Comparison of ENCODE assay signal across 34 cellular contexts in genomic region chr2:78864205-78864604, GRCh38.
"Had no signal": no experiment of that assay in that cellular context is flagged by ENCODE, and none has a peak within 500 bp of the region (broad histone marks: within the 10 kb centered on the region; RNA-seq: fewer than 3 reads in every experiment).

No MANE protein-coding gene starts in this region.

- H3K9me3 ChIP-seq: MG63 had no signal

- DNase-seq: Kasumi-1, MG63, MM.1S, MV-4-11, NCI-H1048, NCI-H1092, NCI-H1092 treated with DMSO at 0.1 percent for 48 hours, NCI-H1105, NCI-H1105 treated with DMSO at 0.1 percent for 48 hours, NCI-H1417, NCI-H1417 treated with DMSO at 0.1 percent for 48 hours, NCI-H1436, NCI-H1436 treated with DMSO at 0.1 percent for 48 hours, NCI-H146, NCI-H1694, NCI-H1694 treated with DMSO at 0.1 percent for 48 hours, NCI-H187, NCI-H187 treated with DMSO at 0.1 percent for 48 hours, NCI-H1930, NCI-H2029, NCI-H2029 treated with DMSO at 0.1 percent for 48 hours, NCI-H2081, NCI-H2081 treated with DMSO at 0.1 percent for 48 hours, NCI-H2107, NCI-H2171, NCI-H2171 treated with DMSO at 0.1 percent for 48 hours, NCI-H2227 treated with DMSO at 0.1 percent for 48 hours, NCI-H226, NCI-H345, NCI-H446, NCI-H446 treated with DMSO at 0.1 percent for 48 hours, NCI-H510A, NCI-H510A treated with DMSO at 0.1 percent for 48 hours, NCI-H524 had no signal

- H3K36me3 ChIP-seq: MG63 had no signal

- H3K4me3 ChIP-seq: MG63 had no signal

- H3K27me3 ChIP-seq: MG63 had no signal
